ENCODE assay signal across 18 cellular contexts in the genomic region with DNA sequence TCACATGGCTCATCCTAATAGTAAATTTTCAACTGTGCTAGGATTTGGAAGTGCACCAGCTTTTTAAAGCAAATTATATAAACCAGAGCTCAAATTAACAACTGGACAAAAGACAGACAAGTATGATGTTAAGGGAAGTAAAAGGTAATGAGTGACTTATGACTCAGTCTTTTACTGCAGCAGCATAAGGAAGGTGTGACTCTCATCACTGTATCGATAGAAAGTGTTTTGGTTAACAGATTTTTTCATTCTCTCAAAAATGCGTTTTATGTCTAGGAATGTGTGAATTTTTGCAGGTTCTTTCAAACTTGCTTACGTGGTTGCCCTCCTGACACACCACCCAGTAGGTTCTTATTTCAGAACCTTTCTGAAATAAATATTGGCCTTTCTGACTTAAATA.
A peak's percentile ranks its signal among the peaks of the same experiment; 100 is the strongest.
DNase-seq lines count a peak whose midpoint lies in the region; ATAC-seq and TF ChIP-seq lines count a peak whose summit lies in the region.
"Had no signal": no experiment of that assay in that cellular context is flagged by ENCODE, and none has a peak within 500 bp of the region (broad histone marks: within the 10 kb centered on the region; RNA-seq: fewer than 3 reads in every experiment).

No MANE protein-coding gene starts in this region.

- TF ChIP-seq CTCF in type B pancreatic cell (conservative IDR thresholded peaks at IDR 0.05) (no peak), nephron progenitor cell (IDR thresholded peaks at IDR 0.05) (no peak)

- H3K4me1 Mint-ChIP-seq in immature natural killer cell (peaks cover 14 to 24% of the 10 kb centered on the region in 2 donors), type B pancreatic cell (ENCODE audit: unreplicated experiment) (no peaks in the 10 kb centered on the region), nephron progenitor cell (no peaks in the 10 kb centered on the region)

- no peaks in the 10 kb centered on the region for H3K9me3 Mint-ChIP-seq in immature natural killer cell
- H3K9me3 Mint-ChIP-seq in type B pancreatic cell, result no peaks in the 10 kb centered on the region
- H3K9me3 Mint-ChIP-seq in nephron progenitor cell, result no peaks in the 10 kb centered on the region
- H3K9me3 Mint-ChIP-seq: activated naive CD8-positive, alpha-beta T cell treated with anti-CD3 and anti-CD28 coated beads, Interleukin-2, amount 50 U/mL, for 24 hours; activated T-helper 2 cell treated with anti-CD3 and anti-CD28 coated beads, Interferon-gamma antibody, Interleukin-2, Interleukin-4, amounts not matched to agents 10 μg/mL and 5 μg/mL and 100 μg/mL, durations not matched to agents 14 hours and 24 hours and 36 hours; CD4-positive, alpha-beta memory T cell had no signal

- H3K27me3 Mint-ChIP-seq in immature natural killer cell (ENCODE audit: low read depth in 3 of 3) (peaks cover 0 to 3% (median 0%) of the 10 kb centered on the region in 3 donors), type B pancreatic cell (no peaks in the 10 kb centered on the region), nephron progenitor cell (ENCODE audit: low read depth, poor library complexity) (no peaks in the 10 kb centered on the region)
- H3K27me3 Mint-ChIP-seq: activated naive CD8-positive, alpha-beta T cell treated with anti-CD3 and anti-CD28 coated beads, Interleukin-2, amount 50 U/mL, for 24 hours; CD4-positive, alpha-beta memory T cell had no signal

- H3K36me3 Mint-ChIP-seq in immature natural killer cell (peaks cover 0 to 21% (median 0%) of the 10 kb centered on the region in 3 donors), type B pancreatic cell (no peaks in the 10 kb centered on the region), nephron progenitor cell (ENCODE audit: low read depth) (no peaks in the 10 kb centered on the region)

- H3K27ac Mint-ChIP-seq in immature natural killer cell (peak overlapping the region in 4 of 6 donors; percentile 35 to 75 (median 52)), type B pancreatic cell (no peak overlapping the region), nephron progenitor cell (no peak overlapping the region)
- H3K27ac Mint-ChIP-seq: activated naive CD8-positive, alpha-beta T cell treated with anti-CD3 and anti-CD28 coated beads, Interleukin-2, amount 50 U/mL, for 24 hours; activated T-helper 2 cell treated with anti-CD3 and anti-CD28 coated beads, Interferon-gamma antibody, Interleukin-2, Interleukin-4, amounts not matched to agents 10 μg/mL and 5 μg/mL and 100 μg/mL, durations not matched to agents 14 hours and 24 hours and 36 hours had no signal

- peak; percentile 70 for ATAC-seq in GM19452 (IDR thresholded peaks at IDR 0.05; ENCODE audit: unreplicated experiment)
- ATAC-seq: activated naive CD8-positive, alpha-beta T cell treated with anti-CD3 and anti-CD28 coated beads, Interleukin-2, amount 50 U/mL, for 24 hours; HepG2; right lobe of liver had no signal

- peak overlapping the region in 1 of 5 donors; percentile 25 for H3K4me3 Mint-ChIP-seq in immature natural killer cell
- no peak overlapping the region for H3K4me3 Mint-ChIP-seq in type B pancreatic cell
- H3K4me3 Mint-ChIP-seq in nephron progenitor cell, result no peak overlapping the region
- H3K4me3 Mint-ChIP-seq: activated naive CD8-positive, alpha-beta T cell treated with anti-CD3 and anti-CD28 coated beads, Interleukin-2, amount 50 U/mL, for 24 hours; CD4-positive, alpha-beta memory T cell had no signal

- in situ Hi-C loops in Caki2 (cut with HindIII; ENCODE audit: low pct_unique_long_range_greater_than_20kb, low sequenced_read_pairs), result no loop called here

- peak; percentile 25 for DNase-seq in Caki2 (ENCODE audit: low read depth)
- peak; percentile 34 for DNase-seq in NCI-H69 (lab: John Stamatoyannopoulos, UW)
- DNase-seq in immature natural killer cell, result peak; percentile 18 to 39 (median 35)
- DNase-seq in DMS79 (lab: John Stamatoyannopoulos, UW), result no peak
- DNase-seq in type B pancreatic cell (ENCODE audit: extremely low spot score, unreplicated experiment), result no peak
- DNase-seq in NCI-H187 (lab: John Stamatoyannopoulos, UW), result no peak
- no peak for DNase-seq in nephron progenitor cell
- DNase-seq: activated CD4-positive, CD25-positive, alpha-beta regulatory T cell; activated naive CD8-positive, alpha-beta T cell treated with anti-CD3 and anti-CD28 coated beads, Interleukin-2, amount 50 U/mL, for 24 hours; CD4-positive, alpha-beta memory T cell; EL; kidney; NCI-H1694; NCI-H446; right lobe of liver had no signal

Comparison
In these comparisons a context has a peak if more than half of its experiments do, and no peak if none do; other contexts are left out.
1. DNase-seq: peak in Caki2 (single experiment), NCI-H69 (single experiment) and immature natural killer cell (3 of 3); none in DMS79 (single experiment), type B pancreatic cell (single experiment), NCI-H187 (0 of 2) and nephron progenitor cell (single experiment).
2. H3K27ac Mint-ChIP-seq: peak in immature natural killer cell (4 of 6); none in type B pancreatic cell (single experiment) and nephron progenitor cell (single experiment).